In genomic region chr4:68152411-68152810, GRCh38 we compare ENCODE assay signal across 22 cellular contexts. TPM values are rescaled to one million over a fixed set of nuclear protein-coding genes. Genes with fewer than 3 reads are reported as not detected.
DNase-seq lines count a peak whose midpoint lies in the region; TF ChIP-seq lines count a peak whose summit lies in the region.
"Had no signal": no experiment of that assay in that cellular context is flagged by ENCODE, and none has a peak within 500 bp of the region (broad histone marks: within the 10 kb centered on the region; RNA-seq: fewer than 3 reads in every experiment).

No MANE protein-coding gene starts in this region.

- TF ChIP-seq CTCF in PC-9 (conservative IDR thresholded peaks at IDR 0.05) (no peak), cardiac fibroblast (IDR thresholded peaks at IDR 0.05; ENCODE audit: low read depth, low read length) (no peak), sigmoid colon (IDR thresholded peaks at IDR 0.05) (no peak)

- 50 to 65% methylated on average over 2 of the region's 2 CpGs for WGBS in sigmoid colon, 2 donors

- CTCF ChIA-PET in PC-9 (lab: Charles Lee) = no interaction called here

- TF ChIP-seq EP300 in sigmoid colon (IDR thresholded peaks at IDR 0.05) = no peak

- H3F3A ChIP-seq in PC-9 (ENCODE audit: insufficient read depth, low read depth) = no peaks in the 10 kb centered on the region

- BruUV-seq in PC-9 (replicated peaks; lab: Mats Ljungman, UMichigan) = no TSS peak

- intact Hi-C loops in PC-9 (cut with micrococcal nuclease; ENCODE audit: unreplicated experiment) (no loop called here), sigmoid colon (cut with DNase I) (no loop called here)

- H3K27me3 ChIP-seq in PC-9 (ENCODE audit: insufficient read depth, low read depth) (no peaks in the 10 kb centered on the region), sigmoid colon (no peaks in the 10 kb centered on the region)
- H3K27me3 ChIP-seq: BLaER1, tibial nerve had no signal

- TF ChIP-seq POLR2A in sigmoid colon (IDR thresholded peaks at IDR 0.05) = no peak

- POLR2A ChIA-PET in PC-9 (lab: Charles Lee; ENCODE audit: unreplicated experiment) = interaction anchor here (0.6 kb wide), 1 partner anchor 108 kb away, joined by 3 read pairs; no protein-coding TSS in a partner anchor

- H4K20me1 ChIP-seq in PC-9 (ENCODE audit: insufficient read depth) = no peaks in the 10 kb centered on the region
- H4K20me1 ChIP-seq: BLaER1 had no signal

- H3K4me1 ChIP-seq in PC-9 (replicated peaks; ENCODE audit: insufficient read depth) (0 out of 2 replicates have a peak, but pooled peaks cover 7% of the 10 kb centered on the region), sigmoid colon (no peaks in the 10 kb centered on the region)
- H3K4me1 ChIP-seq: BLaER1, psoas muscle, SJCRH30, tibial nerve had no signal

- no peak overlapping the region for H2AFZ ChIP-seq in PC-9

- no peaks in the 10 kb centered on the region for H3K79me2 ChIP-seq in PC-9 (ENCODE audit: low read depth)

- H3K36me3 ChIP-seq in PC-9 (ENCODE audit: low read depth) = no peaks in the 10 kb centered on the region
- H3K36me3 ChIP-seq in sigmoid colon = no peaks in the 10 kb centered on the region
- H3K36me3 ChIP-seq: BLaER1, SJCRH30, tibial nerve had no signal

- no peaks in the 10 kb centered on the region for H3K9me2 ChIP-seq in PC-9 (ENCODE audit: insufficient read depth)

- H3K27ac ChIP-seq in PC-9 (peak overlapping the region; percentile 28; the same call in 1 of the 2 replicates), sigmoid colon (no peak overlapping the region)
- H3K27ac ChIP-seq: BLaER1, psoas muscle, SJCRH30, tibial nerve had no signal

- H3K9me3 ChIP-seq in PC-9 (ENCODE audit: insufficient read depth, low read depth) (no peaks in the 10 kb centered on the region), sigmoid colon (no peaks in the 10 kb centered on the region)
- H3K9me3 ChIP-seq: BLaER1, psoas muscle, SJCRH30 had no signal

- H3K4me2 ChIP-seq in PC-9 = peak overlapping the region; percentile 36; the same call in 1 of the 2 replicates
- H3K4me2 ChIP-seq: BLaER1 had no signal

- no peak overlapping the region for H3K4me3 ChIP-seq in PC-9
- H3K4me3 ChIP-seq in cardiac fibroblast (replicated peaks in 1 of 2; ENCODE audit: low read depth in 2 of 2, low read length in 2 of 2) = no peak overlapping the region
- H3K4me3 ChIP-seq in sigmoid colon = no peak overlapping the region
- H3K4me3 ChIP-seq: BLaER1, psoas muscle, SJCRH30, tibial nerve had no signal

- DNase-seq in HS-5 (ENCODE audit: low read depth) = peak; percentile 43
- DNase-seq in PC-9 = peak; percentile 8 to 53
- DNase-seq in cardiac fibroblast (ENCODE audit: low read depth in 2 of 2) = peak; percentile 12 to 69
- peak; percentile 17 for DNase-seq in non-pigmented ciliary epithelial cell (ENCODE audit: low read depth)
- DNase-seq in sigmoid colon = no peak
- DNase-seq in SK-N-DZ (ENCODE audit: low spot score) = no peak
- no peak for DNase-seq in COR-L47 (lab: John Stamatoyannopoulos, UW)
- DNase-seq: activated CD4-positive, alpha-beta T cell treated with anti-CD3 and anti-CD28 coated beads, Interleukin-2, amount 50 U/mL, for 4 hours; activated T-cell treated with anti-CD3 and anti-CD28 coated beads, Interleukin-2, amount 50 U/mL, for 1 hour; cerebellar nuclear complex; effector memory CD4-positive, alpha-beta T cell; KBM-7; naive B cell; psoas muscle; SJCRH30; stimulated activated CD4-positive, alpha-beta T cell treated with anti-CD3 and anti-CD28 coated beads, Interleukin-12 subunit alpha, Interleukin-12 subunit beta, amount 100 ng/mL, for 4 hours; stimulated activated naive CD4-positive, alpha-beta T cell; T1000 had no signal

RNA-seq across cellular contexts. Expression of gene TMPRSS11F, which starts 22.7 kb away (rescaled TPM):
- total RNA-seq in PC-9 (2021) = not detected in 2 replicates
- total RNA-seq in sigmoid colon = not detected
- not detected for polyA plus RNA-seq in sigmoid colon
- polyA plus RNA-seq in SK-N-DZ (2014; cell fraction: cytosol; rRNA removed) = not detected in 2 replicates
- polyA plus RNA-seq in SK-N-DZ (2014; cell fraction: nucleus; rRNA removed) = not detected in 2 replicates
- total RNA-seq: fibroblast of villous mesenchyme, psoas muscle, SJCRH30, tibial nerve had no signal
- polyA plus RNA-seq: adipose tissue, psoas muscle had no signal

Comparison
In these comparisons a context has a peak if more than half of its experiments do, and no peak if none do; other contexts are left out.
1. DNase-seq: peak in HS-5 (single experiment), PC-9 (2 of 2), cardiac fibroblast (2 of 2) and non-pigmented ciliary epithelial cell (single experiment); none in sigmoid colon (single experiment), SK-N-DZ (single experiment) and COR-L47 (single experiment).